Comparison of ENCODE assay signal across 1 cellular context in the genomic region with DNA sequence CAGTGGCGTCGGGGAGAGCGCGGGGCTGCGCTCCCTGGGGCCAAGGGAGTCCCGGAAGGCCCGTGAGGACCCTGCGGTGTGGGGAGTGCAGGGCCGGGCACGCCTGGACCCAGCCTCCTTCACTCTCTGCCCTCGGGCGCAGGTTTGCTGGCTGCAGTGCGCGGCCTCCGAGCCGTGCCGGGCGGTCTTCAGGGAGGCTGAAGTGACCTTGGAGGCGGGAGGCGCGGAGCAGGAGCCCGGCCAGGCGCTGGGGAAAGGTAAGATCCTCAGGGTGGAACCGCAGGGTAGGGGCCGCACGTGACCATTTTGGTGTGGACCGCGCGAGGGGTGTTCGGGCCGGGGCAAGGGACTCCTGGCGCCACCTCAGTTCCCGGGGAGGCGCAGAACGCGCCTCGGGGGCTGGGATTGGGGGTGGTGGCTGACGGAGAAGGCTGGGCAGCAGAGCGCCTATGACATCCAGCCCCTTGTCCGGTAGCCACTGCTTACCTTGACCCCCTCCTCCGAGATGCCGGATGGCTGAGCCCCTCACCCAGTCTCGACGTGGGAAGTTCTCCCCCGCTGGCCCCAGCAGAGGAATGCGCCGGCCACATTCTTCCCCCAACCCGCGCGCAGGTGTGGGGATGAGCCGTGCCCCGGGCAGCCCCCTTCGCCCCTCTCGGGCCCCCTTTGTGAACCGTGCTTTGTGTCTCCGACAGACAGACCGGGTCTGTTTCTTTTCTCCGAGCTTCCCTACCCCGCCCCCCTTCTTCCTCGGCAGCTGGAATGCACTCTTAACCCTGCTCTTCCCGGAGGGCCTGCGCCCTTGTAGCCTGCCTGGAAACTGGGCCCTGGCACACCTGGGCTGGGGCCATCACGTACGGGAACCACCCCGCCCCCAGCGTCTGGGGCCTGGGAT.
TF ChIP-seq lines count a peak whose summit lies in the region.

No MANE protein-coding gene starts in this region.

TF ChIP-seq in WTC11, 78 proteins besides CTCF, POLR2A, EP300 and RAD21 (continued from another document and continues in another):
- TF ChIP-seq, protein P1, sequence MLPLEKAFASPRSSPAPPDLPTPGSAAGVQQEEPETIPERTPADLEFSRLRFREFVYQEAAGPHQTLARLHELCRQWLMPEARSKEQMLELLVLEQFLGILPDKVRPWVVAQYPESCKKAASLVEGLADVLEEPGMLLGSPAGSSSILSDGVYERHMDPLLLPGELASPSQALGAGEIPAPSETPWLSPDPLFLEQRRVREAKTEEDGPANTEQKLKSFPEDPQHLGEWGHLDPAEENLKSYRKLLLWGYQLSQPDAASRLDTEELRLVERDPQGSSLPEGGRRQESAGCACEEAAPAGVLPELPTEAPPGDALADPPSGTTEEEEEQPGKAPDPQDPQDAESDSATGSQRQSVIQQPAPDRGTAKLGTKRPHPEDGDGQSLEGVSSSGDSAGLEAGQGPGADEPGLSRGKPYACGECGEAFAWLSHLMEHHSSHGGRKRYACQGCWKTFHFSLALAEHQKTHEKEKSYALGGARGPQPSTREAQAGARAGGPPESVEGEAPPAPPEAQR (CRISPR knock-in tag; IDR thresholded peaks at IDR 0.05): no peak
- no peak for TF ChIP-seq ZNF425 (CRISPR knock-in tag; conservative IDR thresholded peaks at IDR 0.05)
- TF ChIP-seq E2F5 (CRISPR knock-in tag; IDR thresholded peaks at IDR 0.05): no peak
- TF ChIP-seq, protein P2, sequence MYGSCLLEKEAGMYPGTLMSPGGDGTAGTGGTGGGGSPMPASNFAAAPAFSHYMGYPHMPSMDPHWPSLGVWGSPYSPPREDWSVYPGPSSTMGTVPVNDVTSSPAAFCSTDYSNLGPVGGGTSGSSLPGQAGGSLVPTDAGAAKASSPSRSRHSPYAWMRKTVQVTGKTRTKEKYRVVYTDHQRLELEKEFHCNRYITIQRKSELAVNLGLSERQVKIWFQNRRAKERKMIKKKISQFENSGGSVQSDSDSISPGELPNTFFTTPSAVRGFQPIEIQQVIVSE (CRISPR knock-in tag; IDR thresholded peaks at IDR 0.05; ENCODE audit: borderline replicate concordance): no peak
- TF ChIP-seq ZNF423 (CRISPR knock-in tag; IDR thresholded peaks at IDR 0.05): no peak
- TF ChIP-seq, protein P3, sequence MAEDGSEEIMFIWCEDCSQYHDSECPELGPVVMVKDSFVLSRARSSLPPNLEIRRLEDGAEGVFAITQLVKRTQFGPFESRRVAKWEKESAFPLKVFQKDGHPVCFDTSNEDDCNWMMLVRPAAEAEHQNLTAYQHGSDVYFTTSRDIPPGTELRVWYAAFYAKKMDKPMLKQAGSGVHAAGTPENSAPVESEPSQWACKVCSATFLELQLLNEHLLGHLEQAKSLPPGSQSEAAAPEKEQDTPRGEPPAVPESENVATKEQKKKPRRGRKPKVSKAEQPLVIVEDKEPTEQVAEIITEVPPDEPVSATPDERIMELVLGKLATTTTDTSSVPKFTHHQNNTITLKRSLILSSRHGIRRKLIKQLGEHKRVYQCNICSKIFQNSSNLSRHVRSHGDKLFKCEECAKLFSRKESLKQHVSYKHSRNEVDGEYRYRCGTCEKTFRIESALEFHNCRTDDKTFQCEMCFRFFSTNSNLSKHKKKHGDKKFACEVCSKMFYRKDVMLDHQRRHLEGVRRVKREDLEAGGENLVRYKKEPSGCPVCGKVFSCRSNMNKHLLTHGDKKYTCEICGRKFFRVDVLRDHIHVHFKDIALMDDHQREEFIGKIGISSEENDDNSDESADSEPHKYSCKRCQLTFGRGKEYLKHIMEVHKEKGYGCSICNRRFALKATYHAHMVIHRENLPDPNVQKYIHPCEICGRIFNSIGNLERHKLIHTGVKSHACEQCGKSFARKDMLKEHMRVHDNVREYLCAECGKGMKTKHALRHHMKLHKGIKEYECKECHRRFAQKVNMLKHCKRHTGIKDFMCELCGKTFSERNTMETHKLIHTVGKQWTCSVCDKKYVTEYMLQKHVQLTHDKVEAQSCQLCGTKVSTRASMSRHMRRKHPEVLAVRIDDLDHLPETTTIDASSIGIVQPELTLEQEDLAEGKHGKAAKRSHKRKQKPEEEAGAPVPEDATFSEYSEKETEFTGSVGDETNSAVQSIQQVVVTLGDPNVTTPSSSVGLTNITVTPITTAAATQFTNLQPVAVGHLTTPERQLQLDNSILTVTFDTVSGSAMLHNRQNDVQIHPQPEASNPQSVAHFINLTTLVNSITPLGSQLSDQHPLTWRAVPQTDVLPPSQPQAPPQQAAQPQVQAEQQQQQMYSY (CRISPR knock-in tag; IDR thresholded peaks at IDR 0.05): 0 out of 2 replicates have a peak, but pooled peaks have one; percentile 35
- TF ChIP-seq, protein P4, sequence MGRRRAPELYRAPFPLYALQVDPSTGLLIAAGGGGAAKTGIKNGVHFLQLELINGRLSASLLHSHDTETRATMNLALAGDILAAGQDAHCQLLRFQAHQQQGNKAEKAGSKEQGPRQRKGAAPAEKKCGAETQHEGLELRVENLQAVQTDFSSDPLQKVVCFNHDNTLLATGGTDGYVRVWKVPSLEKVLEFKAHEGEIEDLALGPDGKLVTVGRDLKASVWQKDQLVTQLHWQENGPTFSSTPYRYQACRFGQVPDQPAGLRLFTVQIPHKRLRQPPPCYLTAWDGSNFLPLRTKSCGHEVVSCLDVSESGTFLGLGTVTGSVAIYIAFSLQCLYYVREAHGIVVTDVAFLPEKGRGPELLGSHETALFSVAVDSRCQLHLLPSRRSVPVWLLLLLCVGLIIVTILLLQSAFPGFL (CRISPR knock-in tag; IDR thresholded peaks at IDR 0.05; ENCODE audit: borderline replicate concordance): no peak
- no peak for TF ChIP-seq HMGA2 (CRISPR knock-in tag; IDR thresholded peaks at IDR 0.05)
- TF ChIP-seq, protein P5, sequence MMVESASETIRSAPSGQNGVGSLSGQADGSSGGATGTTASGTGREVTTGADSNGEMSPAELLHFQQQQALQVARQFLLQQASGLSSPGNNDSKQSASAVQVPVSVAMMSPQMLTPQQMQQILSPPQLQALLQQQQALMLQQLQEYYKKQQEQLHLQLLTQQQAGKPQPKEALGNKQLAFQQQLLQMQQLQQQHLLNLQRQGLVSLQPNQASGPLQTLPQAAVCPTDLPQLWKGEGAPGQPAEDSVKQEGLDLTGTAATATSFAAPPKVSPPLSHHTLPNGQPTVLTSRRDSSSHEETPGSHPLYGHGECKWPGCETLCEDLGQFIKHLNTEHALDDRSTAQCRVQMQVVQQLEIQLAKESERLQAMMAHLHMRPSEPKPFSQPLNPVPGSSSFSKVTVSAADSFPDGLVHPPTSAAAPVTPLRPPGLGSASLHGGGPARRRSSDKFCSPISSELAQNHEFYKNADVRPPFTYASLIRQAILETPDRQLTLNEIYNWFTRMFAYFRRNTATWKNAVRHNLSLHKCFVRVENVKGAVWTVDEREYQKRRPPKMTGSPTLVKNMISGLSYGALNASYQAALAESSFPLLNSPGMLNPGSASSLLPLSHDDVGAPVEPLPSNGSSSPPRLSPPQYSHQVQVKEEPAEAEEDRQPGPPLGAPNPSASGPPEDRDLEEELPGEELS (CRISPR knock-in tag; IDR thresholded peaks at IDR 0.05): peak; percentile 44; the same call in 1 of the 2 replicates
- no peak for TF ChIP-seq MAX (CRISPR knock-in tag; IDR thresholded peaks at IDR 0.05)
- TF ChIP-seq, protein P6, sequence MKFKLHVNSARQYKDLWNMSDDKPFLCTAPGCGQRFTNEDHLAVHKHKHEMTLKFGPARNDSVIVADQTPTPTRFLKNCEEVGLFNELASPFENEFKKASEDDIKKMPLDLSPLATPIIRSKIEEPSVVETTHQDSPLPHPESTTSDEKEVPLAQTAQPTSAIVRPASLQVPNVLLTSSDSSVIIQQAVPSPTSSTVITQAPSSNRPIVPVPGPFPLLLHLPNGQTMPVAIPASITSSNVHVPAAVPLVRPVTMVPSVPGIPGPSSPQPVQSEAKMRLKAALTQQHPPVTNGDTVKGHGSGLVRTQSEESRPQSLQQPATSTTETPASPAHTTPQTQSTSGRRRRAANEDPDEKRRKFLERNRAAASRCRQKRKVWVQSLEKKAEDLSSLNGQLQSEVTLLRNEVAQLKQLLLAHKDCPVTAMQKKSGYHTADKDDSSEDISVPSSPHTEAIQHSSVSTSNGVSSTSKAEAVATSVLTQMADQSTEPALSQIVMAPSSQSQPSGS (CRISPR knock-in tag; IDR thresholded peaks at IDR 0.05; ENCODE audit: borderline replicate concordance, low read depth): no peak
- no peak for TF ChIP-seq ATF6 (CRISPR knock-in tag; IDR thresholded peaks at IDR 0.05)
- no peak for TF ChIP-seq IRF2 (CRISPR knock-in tag; IDR thresholded peaks at IDR 0.05; ENCODE audit: borderline replicate concordance, low read depth)
- peak; percentile 17; the same call in 1 of the 2 replicates for TF ChIP-seq ZNF121 (CRISPR knock-in tag; IDR thresholded peaks at IDR 0.05)
- TF ChIP-seq PRRX2 (CRISPR knock-in tag; IDR thresholded peaks at IDR 0.05): no peak
- no peak for TF ChIP-seq ZMAT4 (CRISPR knock-in tag; IDR thresholded peaks at IDR 0.05)
- TF ChIP-seq, protein P7, sequence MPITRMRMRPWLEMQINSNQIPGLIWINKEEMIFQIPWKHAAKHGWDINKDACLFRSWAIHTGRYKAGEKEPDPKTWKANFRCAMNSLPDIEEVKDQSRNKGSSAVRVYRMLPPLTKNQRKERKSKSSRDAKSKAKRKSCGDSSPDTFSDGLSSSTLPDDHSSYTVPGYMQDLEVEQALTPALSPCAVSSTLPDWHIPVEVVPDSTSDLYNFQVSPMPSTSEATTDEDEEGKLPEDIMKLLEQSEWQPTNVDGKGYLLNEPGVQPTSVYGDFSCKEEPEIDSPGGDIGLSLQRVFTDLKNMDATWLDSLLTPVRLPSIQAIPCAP (CRISPR knock-in tag; IDR thresholded peaks at IDR 0.05): no peak
- no peak for TF ChIP-seq MYBL2 (CRISPR knock-in tag; IDR thresholded peaks at IDR 0.05)
- TF ChIP-seq ATF3 (CRISPR knock-in tag; conservative IDR thresholded peaks at IDR 0.05): no peak
- no peak for TF ChIP-seq MXD4 (CRISPR knock-in tag; IDR thresholded peaks at IDR 0.05; ENCODE audit: borderline replicate concordance)
- TF ChIP-seq ZNF138 (CRISPR knock-in tag; conservative IDR thresholded peaks at IDR 0.05): no peak
- TF ChIP-seq ESRRA (CRISPR knock-in tag; IDR thresholded peaks at IDR 0.05; ENCODE audit: borderline replicate concordance): no peak
- TF ChIP-seq JAZF1 (CRISPR knock-in tag; IDR thresholded peaks at IDR 0.05): no peak
- no peak for TF ChIP-seq RORB (CRISPR knock-in tag; IDR thresholded peaks at IDR 0.05)
- TF ChIP-seq ZNF232 (CRISPR knock-in tag; IDR thresholded peaks at IDR 0.05): no peak
- 0 out of 2 replicates have a peak, but pooled peaks have one; percentile 9 for TF ChIP-seq MLX (CRISPR knock-in tag; IDR thresholded peaks at IDR 0.05)
- no peak for TF ChIP-seq ELF4 (CRISPR knock-in tag; IDR thresholded peaks at IDR 0.05; ENCODE audit: low read depth)
- TF ChIP-seq SMAD3 (CRISPR knock-in tag; IDR thresholded peaks at IDR 0.05; ENCODE audit: borderline replicate concordance): no peak
